Comparison of ENCODE assay signal across 29 cellular contexts in the genomic region with DNA sequence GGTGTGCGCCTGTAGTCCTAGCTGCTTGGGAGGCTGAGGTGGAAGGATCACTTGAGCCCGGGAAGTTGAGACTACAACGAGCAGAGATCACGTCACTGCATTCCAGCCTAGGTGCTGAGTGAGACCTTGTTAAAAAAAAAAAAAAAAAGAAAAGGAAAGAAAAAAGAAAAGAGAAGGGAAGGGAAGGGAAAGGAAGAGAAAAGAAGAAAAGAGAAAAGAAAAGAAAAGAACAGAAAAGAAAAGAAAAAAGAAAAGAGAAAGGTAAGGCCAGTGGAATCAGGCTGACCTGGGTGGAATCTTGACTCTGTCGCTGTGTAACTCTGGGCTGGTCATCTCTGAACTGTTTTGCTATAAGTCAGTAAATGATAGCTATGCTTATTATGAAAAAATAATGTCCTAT.
"Had no signal": no experiment of that assay in that cellular context is flagged by ENCODE, and none has a peak within 500 bp of the region (broad histone marks: within the 10 kb centered on the region; RNA-seq: fewer than 3 reads in every experiment).

No MANE protein-coding gene starts in this region.

- H3K9me3 ChIP-seq: colonic mucosa, esophagus muscularis mucosa, esophagus squamous epithelium, gastrocnemius medialis, gastroesophageal sphincter, heart left ventricle, heart right ventricle had no signal

- FAIRE-seq: colon, endometrium, endothelial cell of umbilical vein, frontal cortex had no signal

- H3K9me3 Mint-ChIP-seq: dendritic cell treated with granulocyte-macrophage colony-stimulating factor and Interleukin-4, amounts not matched to agents 40 ng/mL and 50 ng/mL, for 4 days; effector memory CD8-positive, alpha-beta T cell; endodermal cell had no signal

- H3K27me3 ChIP-seq: colonic mucosa had no signal

- H3K27ac ChIP-seq: colonic mucosa, coronary artery, dorsolateral prefrontal cortex, epithelial cell of prostate, esophagus muscularis mucosa, esophagus squamous epithelium, foreskin keratinocyte, gastrocnemius medialis, gastroesophageal sphincter, heart left ventricle, heart right ventricle had no signal

- H3K4me1 ChIP-seq: colonic mucosa, gastrocnemius medialis had no signal

- H3K4me3 Mint-ChIP-seq: dendritic cell treated with granulocyte-macrophage colony-stimulating factor and Interleukin-4, amounts not matched to agents 40 ng/mL and 50 ng/mL, for 4 days; effector memory CD8-positive, alpha-beta T cell; endodermal cell had no signal

- ATAC-seq: effector memory CD8-positive, alpha-beta T cell; esophagus mucosa; foreskin keratinocyte; gastrocnemius medialis; gastroesophageal sphincter; heart left ventricle; heart right ventricle had no signal

- H3K4me1 Mint-ChIP-seq: endodermal cell had no signal

- DNase-seq: colonic mucosa; cortex of kidney; dermis blood vessel endothelial cell; dorsolateral prefrontal cortex; effector CD4-positive, alpha-beta T cell; effector CD8-positive, alpha-beta T cell; effector memory CD4-positive, alpha-beta T cell; effector memory CD8-positive, alpha-beta T cell; endodermal cell; erythroblast; esophagus squamous epithelium; foreskin fibroblast; foreskin keratinocyte; foreskin melanocyte; gastrocnemius medialis; glutamatergic neuron; head of caudate nucleus; heart left ventricle; heart right ventricle had no signal

- H3K4me3 ChIP-seq: colonic mucosa, coronary artery, dorsolateral prefrontal cortex, esophagus muscularis mucosa, esophagus squamous epithelium, gastrocnemius medialis, gastroesophageal sphincter, heart left ventricle, heart right ventricle had no signal

- H3K36me3 ChIP-seq: colonic mucosa, esophagus muscularis mucosa, esophagus squamous epithelium, gastrocnemius medialis, gastroesophageal sphincter, heart left ventricle, heart right ventricle had no signal

- H3K27ac Mint-ChIP-seq: dendritic cell treated with granulocyte-macrophage colony-stimulating factor and Interleukin-4, amounts not matched to agents 40 ng/mL and 50 ng/mL, for 4 days; effector memory CD8-positive, alpha-beta T cell; endodermal cell had no signal
